22 cellular contexts compared by ENCODE assay signal in the genomic region with DNA sequence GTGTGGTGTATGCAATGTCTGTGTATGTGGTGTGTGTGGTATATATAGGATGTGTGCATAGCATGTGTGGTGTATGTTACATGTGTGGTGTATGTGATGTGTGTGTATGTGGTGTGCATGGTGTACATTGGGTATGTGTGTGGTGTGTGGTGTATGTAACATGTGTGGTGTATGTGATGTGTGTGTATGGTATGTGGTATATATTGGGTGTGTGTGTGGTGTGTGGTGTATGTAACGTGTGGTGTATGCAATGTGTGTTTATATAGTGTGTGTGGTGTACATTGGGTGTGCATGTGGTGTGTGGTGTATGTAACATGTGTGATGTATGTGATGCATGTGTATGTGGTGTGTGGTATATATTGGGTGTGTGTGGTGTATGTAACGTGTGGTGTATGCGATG. TPM values are rescaled to one million over a fixed set of nuclear protein-coding genes. Genes with fewer than 3 reads are reported as not detected.
DNase-seq lines count a peak whose midpoint lies in the region; ATAC-seq, FAIRE-seq and TF ChIP-seq lines count a peak whose summit lies in the region.
"Had no signal": no experiment of that assay in that cellular context is flagged by ENCODE, and none has a peak within 500 bp of the region (broad histone marks: within the 10 kb centered on the region; RNA-seq: fewer than 3 reads in every experiment).

No MANE protein-coding gene starts in this region.

- DNase-seq in Right ventricle myocardium inferior (ENCODE audit: missing footprints) (no peak), right cardiac atrium (no peak), bronchial epithelial cell (ENCODE audit: low read depth) (no peak), NCI-H1694 treated with DMSO at 0.1 percent for 48 hours (lab: John Stamatoyannopoulos, UW) (no peak), amygdala (lab: John Stamatoyannopoulos, UW) (no peak), WTC11 (ENCODE audit: low spot score) (no peak)
- DNase-seq: 8988T; CD4-positive, CD25-positive, alpha-beta regulatory T cell; KG1; MG63; NCI-H1105 treated with DMSO at 0.1 percent for 48 hours; NCI-H146; NCI-H2029; NCI-H446 treated with DMSO at 0.1 percent for 48 hours; NCI-H82; RPMI8226; SHP77 treated with DMSO at 0.1 percent for 48 hours had no signal

- FAIRE-seq in bronchial epithelial cell (lab: Jason Lieb, UNC) = peak; percentile 98
- FAIRE-seq: D721Med, H54 had no signal

- H3K36me3 ChIP-seq in bronchial epithelial cell (ENCODE audit: control insufficient read depth, insufficient read depth, low read length) (no peaks in the 10 kb centered on the region), neural cell (ENCODE audit: insufficient read depth, low read length) (no peaks in the 10 kb centered on the region)
- H3K36me3 ChIP-seq: BLaER1, MG63 had no signal

- no peaks in the 10 kb centered on the region for H4K20me1 ChIP-seq in neural cell (ENCODE audit: insufficient read depth)
- H4K20me1 ChIP-seq: BLaER1 had no signal

- no peaks in the 10 kb centered on the region for H3F3A ChIP-seq in neural cell (ENCODE audit: insufficient read depth, low read length, poor library complexity, severe bottlenecking)

- H3K4me2 ChIP-seq in neural cell (ENCODE audit: low read length) = no peak overlapping the region
- H3K4me2 ChIP-seq: BLaER1 had no signal

- peak overlapping the region; percentile 2 for H2AFZ ChIP-seq in neural cell (ENCODE audit: low read depth, low read length)

- H3K9ac ChIP-seq in neural cell (ENCODE audit: low read length) = no peak overlapping the region
- H3K9ac ChIP-seq: BLaER1 had no signal

- no peaks in the 10 kb centered on the region for H3K27me3 Mint-ChIP-seq in WTC11 (ENCODE audit: low read depth)
- H3K27me3 Mint-ChIP-seq: CD4-positive, CD25-positive, alpha-beta regulatory T cell had no signal

- intact Hi-C loops in Right ventricle myocardium inferior (cut with DNase I) (no loop called here), right cardiac atrium (cut with DNase I) (loop anchor here in 1 of 4 donors (10.0 kb wide), 1 partner anchor 88 kb away; no protein-coding TSS in a partner anchor)

- no peak for TF ChIP-seq CTCF in bronchial epithelial cell (IDR thresholded peaks at IDR 0.05; ENCODE audit: insufficient read depth, low read length, severe bottlenecking)
- no peak for TF ChIP-seq CTCF in neural cell (IDR thresholded peaks at IDR 0.05; ENCODE audit: poor library complexity, severe bottlenecking)
- no peak for TF ChIP-seq CTCF in WTC11 (IDR thresholded peaks at IDR 0.05)

- no peak for TF ChIP-seq EP300 in neural cell (conservative IDR thresholded peaks at IDR 0.05; ENCODE audit: poor library complexity, severe bottlenecking)

- H3K27ac ChIP-seq in right cardiac atrium (ENCODE audit: low read length) (no peak overlapping the region), neural cell (ENCODE audit: low read length) (no peak overlapping the region)
- H3K27ac ChIP-seq: BLaER1 had no signal

- POLR2A ChIA-PET in WTC11 (lab: Charles Lee) = no interaction called here

- H3K9me2 ChIP-seq in neural cell (ENCODE audit: insufficient read depth, low read length) = no peaks in the 10 kb centered on the region

- no peaks in the 10 kb centered on the region; the same call in 1 of the 2 replicates for H3K4me1 Mint-ChIP-seq in WTC11
- H3K4me1 Mint-ChIP-seq: CD4-positive, CD25-positive, alpha-beta regulatory T cell had no signal

- ATAC-seq in Right ventricle myocardium inferior (peak; percentile 20), right cardiac atrium (no peak), GM18909 (IDR thresholded peaks at IDR 0.05; ENCODE audit: poor library complexity, unreplicated experiment) (no peak), WTC11 (no peak)

- TF ChIP-seq RAD21 in neural cell (conservative IDR thresholded peaks at IDR 0.05) = no peak

- H3K27ac Mint-ChIP-seq in WTC11 = no peak overlapping the region
- H3K27ac Mint-ChIP-seq: CD4-positive, CD25-positive, alpha-beta regulatory T cell had no signal

- no peaks in the 10 kb centered on the region for H3K27me3 ChIP-seq in right cardiac atrium (ENCODE audit: control insufficient read depth, insufficient read depth)
- H3K27me3 ChIP-seq in bronchial epithelial cell (ENCODE audit: control insufficient read depth, insufficient read depth, low read length) = no peaks in the 10 kb centered on the region
- H3K27me3 ChIP-seq in neural cell (ENCODE audit: insufficient read depth, low read depth, low read length) = no peaks in the 10 kb centered on the region
- H3K27me3 ChIP-seq: BLaER1, MG63 had no signal

- H3K4me3 Mint-ChIP-seq in WTC11 = no peak overlapping the region
- H3K4me3 Mint-ChIP-seq: CD4-positive, CD25-positive, alpha-beta regulatory T cell had no signal

- H3K9me3 Mint-ChIP-seq in WTC11 = no peaks in the 10 kb centered on the region
- H3K9me3 Mint-ChIP-seq: CD4-positive, CD25-positive, alpha-beta regulatory T cell had no signal

- 89% methylated on average over 3 of the region's 3 CpGs for WGBS in right cardiac atrium

- H3K79me2 ChIP-seq in neural cell (replicated peaks; ENCODE audit: insufficient read depth, low read length) = no peaks in the 10 kb centered on the region

- CTCF ChIA-PET in WTC11 (lab: Charles Lee) = no interaction called here

- H3K36me3 Mint-ChIP-seq in WTC11 = no peaks in the 10 kb centered on the region
- H3K36me3 Mint-ChIP-seq: CD4-positive, CD25-positive, alpha-beta regulatory T cell had no signal

- H3K4me1 ChIP-seq in right cardiac atrium (ENCODE audit: control insufficient read depth, insufficient read depth, low read length) = no peaks in the 10 kb centered on the region

- H3K9me3 ChIP-seq in right cardiac atrium (ENCODE audit: control insufficient read depth, low read length) = no peaks in the 10 kb centered on the region
- no peaks in the 10 kb centered on the region for H3K9me3 ChIP-seq in neural cell (ENCODE audit: low read length)
- H3K9me3 ChIP-seq: MG63 had no signal

- H3K4me3 ChIP-seq in right cardiac atrium (ENCODE audit: low read length) (no peak overlapping the region), bronchial epithelial cell (ENCODE audit: low read depth, low read length) (no peak overlapping the region), neural cell (ENCODE audit: low read length) (no peak overlapping the region)
- H3K4me3 ChIP-seq: BLaER1, MG63 had no signal

TF ChIP-seq in neural cell, 6 proteins besides CTCF, POLR2A, EP300 and RAD21 (continues in another document):
- TF ChIP-seq, protein P1, sequence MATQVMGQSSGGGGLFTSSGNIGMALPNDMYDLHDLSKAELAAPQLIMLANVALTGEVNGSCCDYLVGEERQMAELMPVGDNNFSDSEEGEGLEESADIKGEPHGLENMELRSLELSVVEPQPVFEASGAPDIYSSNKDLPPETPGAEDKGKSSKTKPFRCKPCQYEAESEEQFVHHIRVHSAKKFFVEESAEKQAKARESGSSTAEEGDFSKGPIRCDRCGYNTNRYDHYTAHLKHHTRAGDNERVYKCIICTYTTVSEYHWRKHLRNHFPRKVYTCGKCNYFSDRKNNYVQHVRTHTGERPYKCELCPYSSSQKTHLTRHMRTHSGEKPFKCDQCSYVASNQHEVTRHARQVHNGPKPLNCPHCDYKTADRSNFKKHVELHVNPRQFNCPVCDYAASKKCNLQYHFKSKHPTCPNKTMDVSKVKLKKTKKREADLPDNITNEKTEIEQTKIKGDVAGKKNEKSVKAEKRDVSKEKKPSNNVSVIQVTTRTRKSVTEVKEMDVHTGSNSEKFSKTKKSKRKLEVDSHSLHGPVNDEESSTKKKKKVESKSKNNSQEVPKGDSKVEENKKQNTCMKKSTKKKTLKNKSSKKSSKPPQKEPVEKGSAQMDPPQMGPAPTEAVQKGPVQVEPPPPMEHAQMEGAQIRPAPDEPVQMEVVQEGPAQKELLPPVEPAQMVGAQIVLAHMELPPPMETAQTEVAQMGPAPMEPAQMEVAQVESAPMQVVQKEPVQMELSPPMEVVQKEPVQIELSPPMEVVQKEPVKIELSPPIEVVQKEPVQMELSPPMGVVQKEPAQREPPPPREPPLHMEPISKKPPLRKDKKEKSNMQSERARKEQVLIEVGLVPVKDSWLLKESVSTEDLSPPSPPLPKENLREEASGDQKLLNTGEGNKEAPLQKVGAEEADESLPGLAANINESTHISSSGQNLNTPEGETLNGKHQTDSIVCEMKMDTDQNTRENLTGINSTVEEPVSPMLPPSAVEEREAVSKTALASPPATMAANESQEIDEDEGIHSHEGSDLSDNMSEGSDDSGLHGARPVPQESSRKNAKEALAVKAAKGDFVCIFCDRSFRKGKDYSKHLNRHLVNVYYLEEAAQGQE (IDR thresholded peaks at IDR 0.05; ENCODE audit: borderline replicate concordance) = no peak
- TF ChIP-seq SMC3 (conservative IDR thresholded peaks at IDR 0.05; ENCODE audit: poor library complexity) (no peak), POLR2AphosphoS5 (IDR thresholded peaks at IDR 0.05) (no peak)

TF ChIP-seq in WTC11, 78 proteins besides CTCF, POLR2A, EP300 and RAD21 (continues in another document):
- TF ChIP-seq, protein P2, sequence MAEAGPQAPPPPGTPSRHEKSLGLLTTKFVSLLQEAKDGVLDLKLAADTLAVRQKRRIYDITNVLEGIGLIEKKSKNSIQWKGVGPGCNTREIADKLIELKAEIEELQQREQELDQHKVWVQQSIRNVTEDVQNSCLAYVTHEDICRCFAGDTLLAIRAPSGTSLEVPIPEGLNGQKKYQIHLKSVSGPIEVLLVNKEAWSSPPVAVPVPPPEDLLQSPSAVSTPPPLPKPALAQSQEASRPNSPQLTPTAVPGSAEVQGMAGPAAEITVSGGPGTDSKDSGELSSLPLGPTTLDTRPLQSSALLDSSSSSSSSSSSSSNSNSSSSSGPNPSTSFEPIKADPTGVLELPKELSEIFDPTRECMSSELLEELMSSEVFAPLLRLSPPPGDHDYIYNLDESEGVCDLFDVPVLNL (CRISPR knock-in tag; IDR thresholded peaks at IDR 0.05; ENCODE audit: borderline replicate concordance, low read depth) = no peak
- TF ChIP-seq ZNF671 (CRISPR knock-in tag; IDR thresholded peaks at IDR 0.05) (no peak), ZNF317 (CRISPR knock-in tag; IDR thresholded peaks at IDR 0.05; ENCODE audit: borderline replicate concordance, low read depth) (no peak), NFYB (CRISPR knock-in tag; conservative IDR thresholded peaks at IDR 0.05; ENCODE audit: low read depth) (no peak), HMGA2 (CRISPR knock-in tag; IDR thresholded peaks at IDR 0.05) (no peak), SP1 (CRISPR knock-in tag; conservative IDR thresholded peaks at IDR 0.05) (no peak)

RNA-seq across cellular contexts. Expression of gene ARRDC4, which starts 41.9 kb away (rescaled TPM):
- total RNA-seq in Right ventricle myocardium inferior (15.9 TPM), right cardiac atrium (10 to 100 TPM; 21.8 to 26.6 (median 22.1) TPM), bronchial epithelial cell (3.9 and 80.6 TPM in 2 replicates), WTC11 (2021) (9.0 to 14.3 TPM (median 14.0 TPM) in 3 replicates)
- polyA plus RNA-seq in right cardiac atrium (22.5 TPM), neural cell (38.6 and 39.7 TPM in 2 replicates)
- 52.3 and 53.1 TPM in 2 replicates for polyA minus RNA-seq in neural cell
